Comparison of ENCODE assay signal across 24 cellular contexts in the genomic region with DNA sequence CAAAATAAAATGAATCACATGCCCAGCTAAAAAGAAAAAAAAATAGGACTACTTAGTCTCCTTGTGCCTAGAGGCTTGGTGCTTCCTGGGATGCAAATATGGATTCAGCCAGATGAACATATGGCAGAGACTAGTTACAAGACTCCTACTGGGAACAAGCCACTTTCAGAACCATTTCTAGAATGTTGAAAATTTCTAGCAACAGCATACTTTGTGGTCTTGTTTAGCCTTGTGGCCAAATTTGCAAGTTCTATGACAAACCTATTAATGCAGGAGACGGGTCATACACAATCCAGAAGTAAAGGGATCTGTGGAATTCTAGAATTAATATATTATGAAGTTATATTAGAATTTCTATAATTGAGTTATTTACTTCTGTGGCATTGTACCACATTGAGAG.
DNase-seq lines count a peak whose midpoint lies in the region; ATAC-seq and TF ChIP-seq lines count a peak whose summit lies in the region.
"Had no signal": no experiment of that assay in that cellular context is flagged by ENCODE, and none has a peak within 500 bp of the region (broad histone marks: within the 10 kb centered on the region; RNA-seq: fewer than 3 reads in every experiment).

No MANE protein-coding gene starts in this region.

- DNase-seq in MM.1S (peak; percentile 46), SK-MEL-5 (ENCODE audit: low read depth, low spot score) (peak; percentile 1), osteoblast (ENCODE audit: insufficient read length, low spot score, missing footprints) (no peak), left lung (no peak)
- no peak for DNase-seq in activated CD4-positive, alpha-beta T cell treated with anti-CD3 and anti-CD28 coated beads, Interleukin-2, amount 10 ng/mL, durations not matched to agents 7 days and 5 days
- no peak for DNase-seq in CD8-positive, alpha-beta T cell
- DNase-seq: BE2C, Calu3, DND-41, GM23248, H9, IMR-90, KG1, NCI-H1048, NCI-H1694, NCI-H2029 treated with DMSO at 0.1 percent for 48 hours, NCI-H226, NCI-H510A, NCI-H748 treated with DMSO at 0.1 percent for 48 hours, SIG-M5, SK-N-SH, T-helper 17 cell had no signal

- POLR2A ChIA-PET in activated CD4-positive, alpha-beta T cell treated with anti-CD3 and anti-CD28 coated beads, Interleukin-2, amount 10 ng/mL, durations not matched to agents 7 days and 5 days (lab: Charles Lee), result no interaction called here
- POLR2A ChIA-PET in CD8-positive, alpha-beta T cell (lab: Charles Lee), result no interaction called here

- H3K27ac Mint-ChIP-seq in activated CD4-positive, alpha-beta T cell treated with anti-CD3 and anti-CD28 coated beads, Interleukin-2, amount 10 ng/mL, durations not matched to agents 7 days and 5 days, result no peak overlapping the region
- H3K27ac Mint-ChIP-seq in CD8-positive, alpha-beta T cell, result no peak overlapping the region
- H3K27ac Mint-ChIP-seq: CD14-positive monocyte, H9, T-helper 17 cell had no signal

- H3F3A ChIP-seq in MM.1S (ENCODE audit: insufficient read depth, low read length), result no peaks in the 10 kb centered on the region

- no peaks in the 10 kb centered on the region for H4K20me1 ChIP-seq in MM.1S (ENCODE audit: insufficient read depth, low read length)
- no peaks in the 10 kb centered on the region for H4K20me1 ChIP-seq in osteoblast (ENCODE audit: insufficient read depth, low read length)

- no peaks in the 10 kb centered on the region for H3K36me3 Mint-ChIP-seq in activated CD4-positive, alpha-beta T cell treated with anti-CD3 and anti-CD28 coated beads, Interleukin-2, amount 10 ng/mL, durations not matched to agents 7 days and 5 days (ENCODE audit: low read depth)
- H3K36me3 Mint-ChIP-seq in CD8-positive, alpha-beta T cell, result no peaks in the 10 kb centered on the region
- H3K36me3 Mint-ChIP-seq: CD14-positive monocyte had no signal

- CTCF ChIA-PET in activated CD4-positive, alpha-beta T cell treated with anti-CD3 and anti-CD28 coated beads, Interleukin-2, amount 10 ng/mL, durations not matched to agents 7 days and 5 days (lab: Charles Lee), result no interaction called here
- CTCF ChIA-PET in CD8-positive, alpha-beta T cell (lab: Charles Lee), result no interaction called here

- no peak overlapping the region for H2AFZ ChIP-seq in MM.1S (ENCODE audit: low read length)
- H2AFZ ChIP-seq in osteoblast (ENCODE audit: low read length), result no peak overlapping the region
- H2AFZ ChIP-seq: GM23248 had no signal

- H3K9me3 Mint-ChIP-seq in activated CD4-positive, alpha-beta T cell treated with anti-CD3 and anti-CD28 coated beads, Interleukin-2, amount 10 ng/mL, durations not matched to agents 7 days and 5 days, result no peaks in the 10 kb centered on the region
- no peaks in the 10 kb centered on the region for H3K9me3 Mint-ChIP-seq in CD8-positive, alpha-beta T cell
- H3K9me3 Mint-ChIP-seq: CD14-positive monocyte, H9 had no signal

- no peak overlapping the region for H3K27ac ChIP-seq in MM.1S (ENCODE audit: low read length)
- no peak overlapping the region for H3K27ac ChIP-seq in osteoblast (ENCODE audit: low read depth, low read length)
- no peak overlapping the region for H3K27ac ChIP-seq in left lung
- no peak overlapping the region for H3K27ac ChIP-seq in CD8-positive, alpha-beta T cell (ENCODE audit: low read depth, low read length)
- H3K27ac ChIP-seq: GM23248 had no signal

- H3K9me2 ChIP-seq in MM.1S (replicated peaks; ENCODE audit: insufficient read depth, low read length), result no peaks in the 10 kb centered on the region
- H3K9me2 ChIP-seq: SK-N-SH had no signal

- H3K4me1 ChIP-seq in MM.1S (ENCODE audit: low read length) (peaks cover 15% of the 10 kb centered on the region), osteoblast (ENCODE audit: insufficient read depth, low read length) (peaks cover 17% of the 10 kb centered on the region), left lung (no peaks in the 10 kb centered on the region)
- H3K4me1 ChIP-seq in CD8-positive, alpha-beta T cell (ENCODE audit: insufficient read depth, low read length), result no peaks in the 10 kb centered on the region
- H3K4me1 ChIP-seq: BE2C had no signal

- H3K79me2 ChIP-seq in MM.1S (ENCODE audit: low read length), result no peaks in the 10 kb centered on the region
- H3K79me2 ChIP-seq in osteoblast (ENCODE audit: insufficient read depth, low read length), result no peaks in the 10 kb centered on the region

- no peaks in the 10 kb centered on the region for H3K27me3 Mint-ChIP-seq in activated CD4-positive, alpha-beta T cell treated with anti-CD3 and anti-CD28 coated beads, Interleukin-2, amount 10 ng/mL, durations not matched to agents 7 days and 5 days
- H3K27me3 Mint-ChIP-seq in CD8-positive, alpha-beta T cell (ENCODE audit: low read depth), result no peaks in the 10 kb centered on the region

- H3K27me3 ChIP-seq in MM.1S (replicated peaks; ENCODE audit: insufficient read depth, low read length) (no peaks in the 10 kb centered on the region), osteoblast (ENCODE audit: insufficient read depth, low read length) (no peaks in the 10 kb centered on the region), left lung (no peaks in the 10 kb centered on the region)
- H3K27me3 ChIP-seq in CD8-positive, alpha-beta T cell (ENCODE audit: insufficient read depth, low read length), result no peaks in the 10 kb centered on the region
- H3K27me3 ChIP-seq: BE2C had no signal

- TF ChIP-seq CTCF in MM.1S (IDR thresholded peaks at IDR 0.05; ENCODE audit: low read length) (no peak), osteoblast (IDR thresholded peaks at IDR 0.05; ENCODE audit: extremely low read depth, low read depth, low read length) (no peak), left lung (IDR thresholded peaks at IDR 0.05) (no peak)
- TF ChIP-seq CTCF in CD8-positive, alpha-beta T cell (IDR thresholded peaks at IDR 0.05), result no peak

- intact Hi-C loops in left lung (cut with DNase I), result no loop called here
- intact Hi-C loops in CD8-positive, alpha-beta T cell (cut with DNase I, micrococcal nuclease), result no loop called here

- H3K4me3 Mint-ChIP-seq in activated CD4-positive, alpha-beta T cell treated with anti-CD3 and anti-CD28 coated beads, Interleukin-2, amount 10 ng/mL, durations not matched to agents 7 days and 5 days, result no peak overlapping the region
- no peak overlapping the region for H3K4me3 Mint-ChIP-seq in CD8-positive, alpha-beta T cell
- H3K4me3 Mint-ChIP-seq: CD14-positive monocyte, H9, T-helper 17 cell had no signal

- H3K4me3 ChIP-seq in MM.1S (ENCODE audit: low read length), result no peak overlapping the region
- H3K4me3 ChIP-seq in osteoblast (ENCODE audit: insufficient read depth, low read length), result no peak overlapping the region
- H3K4me3 ChIP-seq in left lung, result no peak overlapping the region
- H3K4me3 ChIP-seq in CD8-positive, alpha-beta T cell (ENCODE audit: low read depth, low read length), result no peak overlapping the region
- H3K4me3 ChIP-seq: GM23248 had no signal

- H3K36me3 ChIP-seq in MM.1S (replicated peaks; ENCODE audit: insufficient read depth, low read length) (no peaks in the 10 kb centered on the region), osteoblast (ENCODE audit: insufficient read depth, low read length) (no peaks in the 10 kb centered on the region), left lung (no peaks in the 10 kb centered on the region)
- H3K36me3 ChIP-seq in CD8-positive, alpha-beta T cell (ENCODE audit: insufficient read depth, low read length), result no peaks in the 10 kb centered on the region
- H3K36me3 ChIP-seq: BE2C had no signal

- peak; percentile 13 for ATAC-seq in GM21717 (IDR thresholded peaks at IDR 0.05; ENCODE audit: unreplicated experiment)
- ATAC-seq in left lung, result no peak
- ATAC-seq in CD8-positive, alpha-beta T cell, result no peak
- ATAC-seq: T-helper 17 cell had no signal

- peak overlapping the region; percentile 55; the same call in 1 of the 2 replicates for H3K4me2 ChIP-seq in MM.1S (ENCODE audit: low read depth, low read length)
- H3K4me2 ChIP-seq in osteoblast (ENCODE audit: insufficient read depth, low read length), result no peak overlapping the region
- H3K4me2 ChIP-seq: SK-N-SH had no signal

- H3K9ac ChIP-seq in MM.1S (ENCODE audit: low read length), result no peak overlapping the region
- H3K9ac ChIP-seq: GM23248, SK-N-SH had no signal

- H3K9me3 ChIP-seq in MM.1S (replicated peaks; ENCODE audit: insufficient read depth, low read length) (no peaks in the 10 kb centered on the region), osteoblast (ENCODE audit: low read depth, low read length) (no peaks in the 10 kb centered on the region), left lung (no peaks in the 10 kb centered on the region)
- no peaks in the 10 kb centered on the region for H3K9me3 ChIP-seq in CD8-positive, alpha-beta T cell (ENCODE audit: low read length)
- H3K9me3 ChIP-seq: BE2C, SK-N-SH had no signal

- no peaks in the 10 kb centered on the region for H3K4me1 Mint-ChIP-seq in activated CD4-positive, alpha-beta T cell treated with anti-CD3 and anti-CD28 coated beads, Interleukin-2, amount 10 ng/mL, durations not matched to agents 7 days and 5 days
- no peaks in the 10 kb centered on the region for H3K4me1 Mint-ChIP-seq in CD8-positive, alpha-beta T cell (ENCODE audit: low read depth)
- H3K4me1 Mint-ChIP-seq: CD14-positive monocyte, H9, T-helper 17 cell had no signal

- in situ Hi-C loops in SK-MEL-5 (cut with HindIII; ENCODE audit: low pct_unique_long_range_greater_than_20kb, low sequenced_read_pairs), result no loop called here

Comparison
In these comparisons a context has a peak if more than half of its experiments do, and no peak if none do; other contexts are left out.
1. DNase-seq: peak in MM.1S (single experiment) and SK-MEL-5 (single experiment); none in osteoblast (single experiment), activated CD4-positive, alpha-beta T cell treated with anti-CD3 and anti-CD28 coated beads, Interleukin-2, amount 10 ng/mL, durations not matched to agents 7 days and 5 days (single experiment), left lung (0 of 2) and CD8-positive, alpha-beta T cell (0 of 7).